1 cellular context compared by ENCODE assay signal in the genomic region with DNA sequence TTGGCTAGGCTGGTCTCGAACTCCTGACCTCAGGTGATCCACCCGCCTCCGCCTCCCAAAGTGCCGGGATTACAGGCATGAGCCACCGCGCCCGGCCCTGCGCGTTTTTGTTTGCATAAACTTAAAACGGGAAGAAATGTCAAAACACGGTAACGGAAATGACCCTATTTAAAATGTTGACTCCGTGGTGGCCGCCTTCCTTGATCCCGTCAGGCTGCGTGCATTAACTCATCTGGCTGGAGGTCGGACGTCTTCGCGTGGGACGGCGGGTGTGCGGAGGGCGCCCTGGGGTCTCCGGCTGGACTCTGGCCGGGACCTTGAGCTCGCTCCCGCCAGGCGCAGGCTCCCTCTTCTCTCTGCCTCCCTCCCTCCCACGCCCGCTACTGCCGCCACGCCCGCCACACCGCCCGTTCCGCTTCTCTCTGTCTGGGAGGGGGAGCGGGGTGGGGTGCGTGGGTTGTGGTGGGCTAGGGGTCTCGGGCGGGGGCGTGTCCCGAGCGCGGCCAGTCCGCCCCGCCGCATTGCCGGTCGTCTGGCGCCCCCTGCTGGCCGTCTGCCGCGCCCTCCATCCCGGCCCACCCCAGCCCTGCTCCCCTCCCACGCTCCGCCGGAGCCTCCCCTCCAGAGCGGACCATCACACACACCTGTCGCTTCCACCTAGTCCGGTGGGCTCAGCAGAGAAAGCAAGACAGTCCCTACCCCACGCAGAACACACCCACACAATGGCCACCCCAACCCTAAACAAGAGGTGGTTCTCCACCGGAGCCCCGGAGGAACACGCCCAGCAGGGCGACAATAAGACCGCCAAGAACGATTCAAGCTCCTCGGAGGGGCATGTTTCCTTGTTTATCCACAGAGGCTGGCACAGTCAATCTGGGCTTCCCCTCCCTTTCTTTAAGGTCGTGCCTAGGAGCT.
TF ChIP-seq lines count a peak whose summit lies in the region.

No MANE protein-coding gene starts in this region.

TF ChIP-seq in HepG2, 621 proteins besides CTCF, POLR2A, EP300 and RAD21 (continued from another document and continues in another):
- TF ChIP-seq, protein P1, sequence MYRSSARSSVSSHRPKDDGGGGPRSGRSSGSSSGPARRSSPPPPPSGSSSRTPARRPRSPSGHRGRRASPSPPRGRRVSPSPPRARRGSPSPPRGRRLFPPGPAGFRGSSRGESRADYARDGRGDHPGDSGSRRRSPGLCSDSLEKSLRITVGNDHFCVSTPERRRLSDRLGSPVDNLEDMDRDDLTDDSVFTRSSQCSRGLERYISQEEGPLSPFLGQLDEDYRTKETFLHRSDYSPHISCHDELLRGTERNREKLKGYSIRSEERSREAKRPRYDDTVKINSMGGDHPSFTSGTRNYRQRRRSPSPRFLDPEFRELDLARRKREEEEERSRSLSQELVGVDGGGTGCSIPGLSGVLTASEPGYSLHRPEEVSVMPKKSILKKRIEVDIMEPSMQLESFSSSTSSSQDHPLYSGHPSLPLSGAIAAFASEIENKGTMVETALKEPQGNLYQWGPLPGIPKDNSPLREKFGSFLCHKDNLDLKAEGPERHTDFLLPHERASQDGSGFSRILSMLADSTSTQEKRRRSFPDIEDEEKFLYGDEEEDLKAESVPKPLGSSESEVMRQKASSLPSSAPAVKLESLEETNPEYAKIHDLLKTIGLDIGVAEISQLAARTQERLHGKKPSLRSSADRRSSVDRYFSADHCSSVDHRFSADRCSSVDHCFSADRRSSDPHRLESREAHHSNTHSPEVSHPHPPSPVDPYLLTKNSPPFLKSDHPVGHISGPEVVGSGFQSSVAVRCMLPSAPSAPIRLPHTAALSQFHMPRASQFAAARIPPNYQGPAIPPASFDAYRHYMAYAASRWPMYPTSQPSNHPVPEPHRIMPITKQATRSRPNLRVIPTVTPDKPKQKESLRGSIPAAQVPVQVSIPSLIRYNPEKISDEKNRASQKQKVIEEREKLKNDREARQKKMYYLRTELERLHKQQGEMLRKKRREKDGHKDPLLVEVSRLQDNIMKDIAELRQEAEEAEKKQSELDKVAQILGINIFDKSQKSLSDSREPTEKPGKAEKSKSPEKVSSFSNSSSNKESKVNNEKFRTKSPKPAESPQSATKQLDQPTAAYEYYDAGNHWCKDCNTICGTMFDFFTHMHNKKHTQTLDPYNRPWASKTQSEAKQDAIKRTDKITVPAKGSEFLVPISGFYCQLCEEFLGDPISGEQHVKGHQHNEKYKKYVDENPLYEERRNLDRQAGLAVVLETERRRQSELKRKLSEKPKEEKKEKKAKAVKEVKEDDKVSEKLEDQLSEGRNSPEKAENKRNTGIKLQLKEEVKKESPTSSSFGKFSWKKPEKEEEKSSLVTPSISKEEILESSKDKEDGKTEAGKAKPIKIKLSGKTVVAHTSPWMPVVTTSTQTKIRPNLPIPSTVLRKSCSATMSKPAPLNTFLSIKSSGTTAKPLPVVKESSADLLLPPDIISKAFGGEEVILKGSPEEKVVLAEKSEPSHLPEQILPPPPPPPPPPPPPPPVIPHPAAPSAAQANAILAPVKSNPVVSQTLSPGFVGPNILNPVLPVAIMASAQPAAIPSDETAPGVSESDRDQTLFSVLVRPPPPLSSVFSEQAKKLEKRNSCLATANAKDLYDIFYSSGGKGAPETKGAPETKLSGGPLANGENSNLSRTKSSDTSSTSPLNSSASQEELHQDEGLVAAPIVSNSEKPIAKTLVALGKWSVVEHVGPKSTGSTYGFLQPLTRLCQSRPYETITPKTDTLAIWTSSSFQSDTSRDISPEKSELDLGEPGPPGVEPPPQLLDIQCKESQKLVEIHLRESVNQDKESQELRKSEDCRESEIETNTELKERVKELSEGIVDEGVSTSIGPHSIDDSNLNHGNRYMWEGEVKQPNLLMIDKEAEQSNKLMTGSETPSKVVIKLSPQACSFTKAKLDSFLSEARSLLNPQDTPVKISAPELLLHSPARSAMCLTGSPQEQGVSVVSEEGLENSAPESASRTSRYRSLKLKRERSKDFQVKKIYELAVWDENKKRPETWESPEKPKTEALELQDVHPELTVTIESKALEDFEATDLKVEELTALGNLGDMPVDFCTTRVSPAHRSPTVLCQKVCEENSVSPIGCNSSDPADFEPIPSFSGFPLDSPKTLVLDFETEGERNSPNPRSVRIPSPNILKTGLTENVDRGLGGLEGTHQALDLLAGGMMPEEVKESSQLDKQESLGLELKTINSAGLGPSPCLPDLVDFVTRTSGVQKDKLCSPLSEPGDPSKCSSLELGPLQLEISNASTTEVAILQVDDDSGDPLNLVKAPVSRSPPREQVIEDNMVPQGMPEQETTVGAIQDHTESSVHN (CRISPR knock-in tag; IDR thresholded peaks at IDR 0.05): no peak
- TF ChIP-seq, protein P2, sequence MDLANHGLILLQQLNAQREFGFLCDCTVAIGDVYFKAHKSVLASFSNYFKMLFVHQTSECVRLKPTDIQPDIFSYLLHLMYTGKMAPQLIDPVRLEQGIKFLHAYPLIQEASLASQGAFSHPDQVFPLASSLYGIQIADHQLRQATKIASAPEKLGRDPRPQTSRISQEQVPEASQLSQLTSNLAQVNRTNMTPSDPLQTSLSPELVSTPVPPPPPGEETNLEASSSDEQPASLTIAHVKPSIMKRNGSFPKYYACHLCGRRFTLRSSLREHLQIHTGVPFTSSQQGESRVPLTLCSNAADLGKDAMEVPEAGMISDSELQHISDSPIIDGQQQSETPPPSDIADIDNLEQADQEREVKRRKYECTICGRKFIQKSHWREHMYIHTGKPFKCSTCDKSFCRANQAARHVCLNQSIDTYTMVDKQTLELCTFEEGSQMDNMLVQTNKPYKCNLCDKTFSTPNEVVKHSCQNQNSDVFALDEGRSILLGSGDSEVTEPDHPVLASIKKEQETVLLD (CRISPR knock-in tag; IDR thresholded peaks at IDR 0.05; ENCODE audit: low read depth): no peak
- TF ChIP-seq KDM5A (IDR thresholded peaks at IDR 0.05; ENCODE audit: borderline replicate concordance, low read length) (no peak), ZNF350 (CRISPR knock-in tag; IDR thresholded peaks at IDR 0.05; ENCODE audit: borderline replicate concordance, low read depth) (peak; percentile 29; the same call in 1 of the 2 replicates), SATB2 (CRISPR knock-in tag; IDR thresholded peaks at IDR 0.05) (no peak), PHF8 (CRISPR knock-in tag; IDR thresholded peaks at IDR 0.05) (peak; percentile 34; the same call in 1 of the 2 replicates), BORCS8-MEF2B (CRISPR knock-in tag; IDR thresholded peaks at IDR 0.05) (no peak), SMYD3 (CRISPR knock-in tag; IDR thresholded peaks at IDR 0.05) (no peak), ZNF383 (CRISPR knock-in tag; IDR thresholded peaks at IDR 0.05; ENCODE audit: borderline replicate concordance) (0 out of 2 replicates have a peak, but pooled peaks have one; percentile 29), SSRP1 (CRISPR knock-in tag; IDR thresholded peaks at IDR 0.05) (no peak), TOE1 (CRISPR knock-in tag; IDR thresholded peaks at IDR 0.05) (no peak), ZNF446 (CRISPR knock-in tag; IDR thresholded peaks at IDR 0.05) (no peak), ZNF136 (CRISPR knock-in tag; IDR thresholded peaks at IDR 0.05; ENCODE audit: low read depth) (no peak), ZSCAN9 (CRISPR knock-in tag; IDR thresholded peaks at IDR 0.05; ENCODE audit: borderline replicate concordance) (no peak), CBFB (CRISPR knock-in tag; IDR thresholded peaks at IDR 0.05) (no peak), KDM2A (CRISPR knock-in tag; IDR thresholded peaks at IDR 0.05; ENCODE audit: borderline replicate concordance, low read depth) (peak; percentile 70; the same call in 1 of the 2 replicates), SYNCRIP (IDR thresholded peaks at IDR 0.05; ENCODE audit: insufficient read depth, low read depth, low read length) (no peak), ZNF557 (CRISPR knock-in tag; IDR thresholded peaks at IDR 0.05) (no peak), KLF15 (CRISPR knock-in tag; IDR thresholded peaks at IDR 0.05; ENCODE audit: borderline replicate concordance) (no peak), SRY (CRISPR knock-in tag; IDR thresholded peaks at IDR 0.05) (no peak), ZNF839 (CRISPR knock-in tag; IDR thresholded peaks at IDR 0.05; ENCODE audit: borderline replicate concordance) (no peak)
- TF ChIP-seq, protein P3, sequence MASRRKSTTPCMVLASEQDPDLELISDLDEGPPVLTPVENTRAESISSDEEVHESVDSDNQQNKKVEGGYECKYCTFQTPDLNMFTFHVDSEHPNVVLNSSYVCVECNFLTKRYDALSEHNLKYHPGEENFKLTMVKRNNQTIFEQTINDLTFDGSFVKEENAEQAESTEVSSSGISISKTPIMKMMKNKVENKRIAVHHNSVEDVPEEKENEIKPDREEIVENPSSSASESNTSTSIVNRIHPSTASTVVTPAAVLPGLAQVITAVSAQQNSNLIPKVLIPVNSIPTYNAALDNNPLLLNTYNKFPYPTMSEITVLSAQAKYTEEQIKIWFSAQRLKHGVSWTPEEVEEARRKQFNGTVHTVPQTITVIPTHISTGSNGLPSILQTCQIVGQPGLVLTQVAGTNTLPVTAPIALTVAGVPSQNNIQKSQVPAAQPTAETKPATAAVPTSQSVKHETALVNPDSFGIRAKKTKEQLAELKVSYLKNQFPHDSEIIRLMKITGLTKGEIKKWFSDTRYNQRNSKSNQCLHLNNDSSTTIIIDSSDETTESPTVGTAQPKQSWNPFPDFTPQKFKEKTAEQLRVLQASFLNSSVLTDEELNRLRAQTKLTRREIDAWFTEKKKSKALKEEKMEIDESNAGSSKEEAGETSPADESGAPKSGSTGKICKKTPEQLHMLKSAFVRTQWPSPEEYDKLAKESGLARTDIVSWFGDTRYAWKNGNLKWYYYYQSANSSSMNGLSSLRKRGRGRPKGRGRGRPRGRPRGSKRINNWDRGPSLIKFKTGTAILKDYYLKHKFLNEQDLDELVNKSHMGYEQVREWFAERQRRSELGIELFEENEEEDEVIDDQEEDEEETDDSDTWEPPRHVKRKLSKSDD (CRISPR knock-in tag; IDR thresholded peaks at IDR 0.05; ENCODE audit: low read depth): no peak
- TF ChIP-seq, protein P4, sequence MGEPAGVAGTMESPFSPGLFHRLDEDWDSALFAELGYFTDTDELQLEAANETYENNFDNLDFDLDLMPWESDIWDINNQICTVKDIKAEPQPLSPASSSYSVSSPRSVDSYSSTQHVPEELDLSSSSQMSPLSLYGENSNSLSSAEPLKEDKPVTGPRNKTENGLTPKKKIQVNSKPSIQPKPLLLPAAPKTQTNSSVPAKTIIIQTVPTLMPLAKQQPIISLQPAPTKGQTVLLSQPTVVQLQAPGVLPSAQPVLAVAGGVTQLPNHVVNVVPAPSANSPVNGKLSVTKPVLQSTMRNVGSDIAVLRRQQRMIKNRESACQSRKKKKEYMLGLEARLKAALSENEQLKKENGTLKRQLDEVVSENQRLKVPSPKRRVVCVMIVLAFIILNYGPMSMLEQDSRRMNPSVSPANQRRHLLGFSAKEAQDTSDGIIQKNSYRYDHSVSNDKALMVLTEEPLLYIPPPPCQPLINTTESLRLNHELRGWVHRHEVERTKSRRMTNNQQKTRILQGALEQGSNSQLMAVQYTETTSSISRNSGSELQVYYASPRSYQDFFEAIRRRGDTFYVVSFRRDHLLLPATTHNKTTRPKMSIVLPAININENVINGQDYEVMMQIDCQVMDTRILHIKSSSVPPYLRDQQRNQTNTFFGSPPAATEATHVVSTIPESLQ (CRISPR knock-in tag; conservative IDR thresholded peaks at IDR 0.05): no peak
- TF ChIP-seq, protein P5, sequence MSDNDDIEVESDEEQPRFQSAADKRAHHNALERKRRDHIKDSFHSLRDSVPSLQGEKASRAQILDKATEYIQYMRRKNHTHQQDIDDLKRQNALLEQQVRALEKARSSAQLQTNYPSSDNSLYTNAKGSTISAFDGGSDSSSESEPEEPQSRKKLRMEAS (IDR thresholded peaks at IDR 0.05): peak; percentile 34; the same call in 1 of the 2 replicates
- TF ChIP-seq, protein P6, sequence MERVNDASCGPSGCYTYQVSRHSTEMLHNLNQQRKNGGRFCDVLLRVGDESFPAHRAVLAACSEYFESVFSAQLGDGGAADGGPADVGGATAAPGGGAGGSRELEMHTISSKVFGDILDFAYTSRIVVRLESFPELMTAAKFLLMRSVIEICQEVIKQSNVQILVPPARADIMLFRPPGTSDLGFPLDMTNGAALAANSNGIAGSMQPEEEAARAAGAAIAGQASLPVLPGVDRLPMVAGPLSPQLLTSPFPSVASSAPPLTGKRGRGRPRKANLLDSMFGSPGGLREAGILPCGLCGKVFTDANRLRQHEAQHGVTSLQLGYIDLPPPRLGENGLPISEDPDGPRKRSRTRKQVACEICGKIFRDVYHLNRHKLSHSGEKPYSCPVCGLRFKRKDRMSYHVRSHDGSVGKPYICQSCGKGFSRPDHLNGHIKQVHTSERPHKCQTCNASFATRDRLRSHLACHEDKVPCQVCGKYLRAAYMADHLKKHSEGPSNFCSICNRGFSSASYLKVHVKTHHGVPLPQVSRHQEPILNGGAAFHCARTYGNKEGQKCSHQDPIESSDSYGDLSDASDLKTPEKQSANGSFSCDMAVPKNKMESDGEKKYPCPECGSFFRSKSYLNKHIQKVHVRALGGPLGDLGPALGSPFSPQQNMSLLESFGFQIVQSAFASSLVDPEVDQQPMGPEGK (CRISPR knock-in tag; IDR thresholded peaks at IDR 0.05): no peak; the same call in none of the 2 replicates
- TF ChIP-seq, protein P7, sequence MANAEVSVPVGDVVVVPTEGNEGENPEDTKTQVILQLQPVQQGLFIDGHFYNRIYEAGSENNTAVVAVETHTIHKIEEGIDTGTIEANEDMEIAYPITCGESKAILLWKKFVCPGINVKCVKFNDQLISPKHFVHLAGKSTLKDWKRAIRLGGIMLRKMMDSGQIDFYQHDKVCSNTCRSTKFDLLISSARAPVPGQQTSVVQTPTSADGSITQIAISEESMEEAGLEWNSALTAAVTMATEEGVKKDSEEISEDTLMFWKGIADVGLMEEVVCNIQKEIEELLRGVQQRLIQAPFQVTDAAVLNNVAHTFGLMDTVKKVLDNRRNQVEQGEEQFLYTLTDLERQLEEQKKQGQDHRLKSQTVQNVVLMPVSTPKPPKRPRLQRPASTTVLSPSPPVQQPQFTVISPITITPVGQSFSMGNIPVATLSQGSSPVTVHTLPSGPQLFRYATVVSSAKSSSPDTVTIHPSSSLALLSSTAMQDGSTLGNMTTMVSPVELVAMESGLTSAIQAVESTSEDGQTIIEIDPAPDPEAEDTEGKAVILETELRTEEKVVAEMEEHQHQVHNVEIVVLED (CRISPR knock-in tag; IDR thresholded peaks at IDR 0.05; ENCODE audit: borderline replicate concordance): no peak
- TF ChIP-seq, protein P8, sequence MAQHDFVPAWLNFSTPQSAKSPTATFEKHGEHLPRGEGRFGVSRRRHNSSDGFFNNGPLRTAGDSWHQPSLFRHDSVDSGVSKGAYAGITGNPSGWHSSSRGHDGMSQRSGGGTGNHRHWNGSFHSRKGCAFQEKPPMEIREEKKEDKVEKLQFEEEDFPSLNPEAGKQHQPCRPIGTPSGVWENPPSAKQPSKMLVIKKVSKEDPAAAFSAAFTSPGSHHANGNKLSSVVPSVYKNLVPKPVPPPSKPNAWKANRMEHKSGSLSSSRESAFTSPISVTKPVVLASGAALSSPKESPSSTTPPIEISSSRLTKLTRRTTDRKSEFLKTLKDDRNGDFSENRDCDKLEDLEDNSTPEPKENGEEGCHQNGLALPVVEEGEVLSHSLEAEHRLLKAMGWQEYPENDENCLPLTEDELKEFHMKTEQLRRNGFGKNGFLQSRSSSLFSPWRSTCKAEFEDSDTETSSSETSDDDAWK (CRISPR knock-in tag; IDR thresholded peaks at IDR 0.05): no peak
- TF ChIP-seq, protein P9, sequence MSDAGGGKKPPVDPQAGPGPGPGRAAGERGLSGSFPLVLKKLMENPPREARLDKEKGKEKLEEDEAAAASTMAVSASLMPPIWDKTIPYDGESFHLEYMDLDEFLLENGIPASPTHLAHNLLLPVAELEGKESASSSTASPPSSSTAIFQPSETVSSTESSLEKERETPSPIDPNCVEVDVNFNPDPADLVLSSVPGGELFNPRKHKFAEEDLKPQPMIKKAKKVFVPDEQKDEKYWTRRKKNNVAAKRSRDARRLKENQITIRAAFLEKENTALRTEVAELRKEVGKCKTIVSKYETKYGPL (CRISPR knock-in tag; IDR thresholded peaks at IDR 0.05): no peak
